ENCODE assay signal across 9 cellular contexts in genomic region chr19:35509018-35509652, GRCh38. TPM values are rescaled to one million over a fixed set of nuclear protein-coding genes. Genes with fewer than 3 reads are reported as not detected.
DNase-seq lines count a peak whose midpoint lies in the region; ATAC-seq, FAIRE-seq and TF ChIP-seq lines count a peak whose summit lies in the region.
"Had no signal": no experiment of that assay in that cellular context is flagged by ENCODE, and none has a peak within 500 bp of the region (broad histone marks: within the 10 kb centered on the region; RNA-seq: fewer than 3 reads in every experiment).

No MANE protein-coding gene starts in this region.

- H3K36me3 Mint-ChIP-seq in GM23338 (ENCODE audit: low read depth): peaks cover 49% of the 10 kb centered on the region
- H3K36me3 Mint-ChIP-seq in T-helper 2 cell treated with Interferon-gamma antibody and Interleukin-4, amounts not matched to agents 5 μg/mL and 100 μg/mL, for 36 hours (ENCODE audit: low read depth): no peaks in the 10 kb centered on the region
- peaks cover 5% of the 10 kb centered on the region for H3K36me3 Mint-ChIP-seq in endothelial cell (ENCODE audit: low read depth, unreplicated experiment)

- H3K9me3 Mint-ChIP-seq in GM23338 (no peaks in the 10 kb centered on the region; the same call in 2 of the 3 replicates), endothelial cell (ENCODE audit: unreplicated experiment) (no peaks in the 10 kb centered on the region)
- H3K9me3 Mint-ChIP-seq in T-helper 2 cell treated with Interferon-gamma antibody and Interleukin-4, amounts not matched to agents 5 μg/mL and 100 μg/mL, for 36 hours: no peaks in the 10 kb centered on the region

- H3F3A ChIP-seq in GM23338 (replicated peaks; ENCODE audit: low read depth): 0 out of 2 replicates have a peak, but pooled peaks cover 3% of the 10 kb centered on the region

- FAIRE-seq in RCC 7860 (lab: Jason Lieb, UNC): no peak

- H3K4me1 ChIP-seq in GM23338 (ENCODE audit: insufficient read depth): peaks cover 20% of the 10 kb centered on the region
- no peaks in the 10 kb centered on the region for H3K4me1 ChIP-seq in rectal smooth muscle tissue (ENCODE audit: control insufficient read depth, insufficient read depth, low read length)

- H3K27ac ChIP-seq in GM23338 (ENCODE audit: low read depth): peak overlapping the region; percentile 93
- H3K27ac ChIP-seq in rectal smooth muscle tissue (ENCODE audit: low read depth, low read length): no peak overlapping the region

- peak; percentile 53 for ATAC-seq in GM23338
- ATAC-seq in HG03432 (IDR thresholded peaks at IDR 0.05; ENCODE audit: unreplicated experiment): no peak
- ATAC-seq in HG02870 (IDR thresholded peaks at IDR 0.05; ENCODE audit: unreplicated experiment): no peak
- no peak for ATAC-seq in HG03378 (IDR thresholded peaks at IDR 0.05; ENCODE audit: unreplicated experiment)

- H3K4me1 Mint-ChIP-seq in GM23338 (peaks cover 29% of the 10 kb centered on the region), endothelial cell (ENCODE audit: unreplicated experiment) (peaks cover 4% of the 10 kb centered on the region)
- H3K4me1 Mint-ChIP-seq in T-helper 2 cell treated with Interferon-gamma antibody and Interleukin-4, amounts not matched to agents 5 μg/mL and 100 μg/mL, for 36 hours (ENCODE audit: low read depth): peaks cover 8% of the 10 kb centered on the region

- H3K27me3 Mint-ChIP-seq in GM23338 (ENCODE audit: insufficient read depth, low read depth, poor library complexity): peaks cover 13% of the 10 kb centered on the region
- H3K27me3 Mint-ChIP-seq in T-helper 2 cell treated with Interferon-gamma antibody and Interleukin-4, amounts not matched to agents 5 μg/mL and 100 μg/mL, for 36 hours (ENCODE audit: low read depth): peaks cover 61% of the 10 kb centered on the region
- H3K27me3 Mint-ChIP-seq in endothelial cell (ENCODE audit: unreplicated experiment): peaks cover 13% of the 10 kb centered on the region

- H3K27ac Mint-ChIP-seq in GM23338 (peak overlapping the region; percentile 99), endothelial cell (ENCODE audit: unreplicated experiment) (peak overlapping the region; percentile 49)
- no peak overlapping the region for H3K27ac Mint-ChIP-seq in T-helper 2 cell treated with Interferon-gamma antibody and Interleukin-4, amounts not matched to agents 5 μg/mL and 100 μg/mL, for 36 hours

- DNase-seq in GM23338 (ENCODE audit: low spot score) (peak; percentile 78), endothelial cell (ENCODE audit: low spot score) (peak; percentile 23), RCC 7860 (ENCODE audit: low spot score) (no peak)
- DNase-seq in T-helper 2 cell treated with Interferon-gamma antibody and Interleukin-4, amounts not matched to agents 5 μg/mL and 100 μg/mL, for 36 hours (ENCODE audit: low spot score): no peak

- H3K9me2 ChIP-seq in GM23338 (ENCODE audit: insufficient read depth): no peaks in the 10 kb centered on the region

- H3K4me3 Mint-ChIP-seq in GM23338 (peak overlapping the region; percentile 97), endothelial cell (ENCODE audit: unreplicated experiment) (peak overlapping the region; percentile 90)
- H3K4me3 Mint-ChIP-seq in T-helper 2 cell treated with Interferon-gamma antibody and Interleukin-4, amounts not matched to agents 5 μg/mL and 100 μg/mL, for 36 hours: peak overlapping the region; percentile 15

- H3K4me2 ChIP-seq in GM23338: peak overlapping the region; percentile 98

- H3K36me3 ChIP-seq in GM23338 (ENCODE audit: insufficient read depth) (peaks cover 33% of the 10 kb centered on the region), rectal smooth muscle tissue (ENCODE audit: control insufficient read depth, insufficient read depth, low read length) (no peaks in the 10 kb centered on the region)

- H3K27me3 ChIP-seq in GM23338 (ENCODE audit: insufficient read depth): peaks cover 2% of the 10 kb centered on the region; the same call in 1 of the 2 replicates
- peaks cover 13% of the 10 kb centered on the region for H3K27me3 ChIP-seq in rectal smooth muscle tissue (ENCODE audit: control insufficient read depth, insufficient read depth, low read length)

- H3K4me3 ChIP-seq in GM23338 (peak overlapping the region; percentile 87), rectal smooth muscle tissue (ENCODE audit: low read length) (peak overlapping the region; percentile 58)

- TF ChIP-seq CTCF in GM23338 (conservative IDR thresholded peaks at IDR 0.05; ENCODE audit: low read depth in 2 of 2): no peak
- TF ChIP-seq CTCF in endothelial cell (IDR thresholded peaks at IDR 0.05; ENCODE audit: unreplicated experiment): no peak

- H4K20me1 ChIP-seq in GM23338 (replicated peaks; ENCODE audit: insufficient read depth): peaks cover 12% of the 10 kb centered on the region

- no peak overlapping the region; the same call in 1 of the 2 replicates for H2AFZ ChIP-seq in GM23338

- peaks cover 33% of the 10 kb centered on the region for H3K79me2 ChIP-seq in GM23338 (replicated peaks; ENCODE audit: insufficient read depth)

- no peak overlapping the region for H3K9ac ChIP-seq in rectal smooth muscle tissue (ENCODE audit: low read length)

TF ChIP-seq in GM23338, 12 proteins besides CTCF, POLR2A, EP300 and RAD21:
- peak; percentile 39 for TF ChIP-seq POLR2AphosphoS5 (IDR thresholded peaks at IDR 0.05; ENCODE audit: low read depth)
- TF ChIP-seq ZNF114 (CRISPR knock-in tag; IDR thresholded peaks at IDR 0.05): no peak

RNA-seq across cellular contexts. Expression of gene DMKN, which starts 4.3 kb away (rescaled TPM):
- 259 and 276 TPM in 2 replicates for total RNA-seq in GM23338 (2014; rRNA removed; shearing (Covaris generic))
- 569 and 615 TPM in 2 replicates for polyA plus RNA-seq in GM23338 (2016; fragmentation: Nextera tagmentation; extraction: Ambion mirVana)
- 56.9 TPM for total RNA-seq in endothelial cell (ENCODE audit: unreplicated experiment)

RNA-seq across cellular contexts. Expression of gene KRTDAP, which starts 18.9 kb away (rescaled TPM):
- not detected in 2 replicates for total RNA-seq in GM23338 (2014; rRNA removed; shearing (Covaris generic))
- 1.6 and 2.7 TPM in 2 replicates for polyA plus RNA-seq in GM23338 (2016; fragmentation: Nextera tagmentation; extraction: Ambion mirVana)
- not detected for total RNA-seq in endothelial cell (ENCODE audit: unreplicated experiment)
- total RNA-seq: urinary bladder had no signal
- polyA plus RNA-seq: urinary bladder had no signal

RNA-seq across cellular contexts. Expression of gene SBSN, which starts 19.0 kb away (rescaled TPM):
- total RNA-seq in GM23338 (2014; rRNA removed; shearing (Covaris generic)): not detected in 2 replicates
- polyA plus RNA-seq in GM23338 (2016; fragmentation: Nextera tagmentation; extraction: Ambion mirVana): 0.39 and 0.42 TPM in 2 replicates
- total RNA-seq in endothelial cell (ENCODE audit: unreplicated experiment): 0.18 TPM
- total RNA-seq: urinary bladder had no signal

RNA-seq across cellular contexts. Expression of gene GAPDHS, which starts 24.1 kb away (rescaled TPM):
- total RNA-seq in GM23338 (2014; rRNA removed; shearing (Covaris generic)): not detected in 2 replicates
- 0.21 TPM in 1 of 2 replicates, not detected in the other for polyA plus RNA-seq in GM23338 (2016; fragmentation: Nextera tagmentation; extraction: Ambion mirVana)
- not detected for total RNA-seq in endothelial cell (ENCODE audit: unreplicated experiment)
- total RNA-seq: urinary bladder had no signal
- polyA plus RNA-seq: urinary bladder had no signal

RNA-seq across cellular contexts. Expression of gene TMEM147, which starts 36.3 kb away (rescaled TPM):
- 164 and 170 TPM in 2 replicates for total RNA-seq in GM23338 (2014; rRNA removed; shearing (Covaris generic))
- 272 TPM in 2 replicates for polyA plus RNA-seq in GM23338 (2016; fragmentation: Nextera tagmentation; extraction: Ambion mirVana)
- total RNA-seq in endothelial cell (ENCODE audit: unreplicated experiment): 62.0 TPM

Comparison
In these comparisons a context has a peak if more than half of its experiments do, and no peak if none do; other contexts are left out.
1. DNase-seq: peak in GM23338 (single experiment) and endothelial cell (single experiment); none in T-helper 2 cell treated with Interferon-gamma antibody and Interleukin-4, amounts not matched to agents 5 μg/mL and 100 μg/mL, for 36 hours (single experiment) and RCC 7860 (single experiment).
2. H3K4me3 Mint-ChIP-seq: peak in every context shown above with its lines; median percentile 97 in GM23338; 90 in endothelial cell; 15 in T-helper 2 cell treated with Interferon-gamma antibody and Interleukin-4, amounts not matched to agents 5 μg/mL and 100 μg/mL, for 36 hours.